In genomic region chr21:28614816-28615215, GRCh38 we compare ENCODE assay signal across 1 cellular context.
TF ChIP-seq lines count a peak whose summit lies in the region.

No MANE protein-coding gene starts in this region.

TF ChIP-seq in IMR-90, 13 proteins besides CTCF, POLR2A, EP300 and RAD21 (continued from another document):
- no peak for TF ChIP-seq CHD1 (IDR thresholded peaks at IDR 0.05; ENCODE audit: low read depth, low read length)
